ENCODE assay signal across 21 cellular contexts in genomic region chr22:37465721-37466120, GRCh38. TPM values are rescaled to one million over a fixed set of nuclear protein-coding genes. Genes with fewer than 3 reads are reported as not detected.
DNase-seq lines count a peak whose midpoint lies in the region; ATAC-seq and TF ChIP-seq lines count a peak whose summit lies in the region.
"Had no signal": no experiment of that assay in that cellular context is flagged by ENCODE, and none has a peak within 500 bp of the region (broad histone marks: within the 10 kb centered on the region; RNA-seq: fewer than 3 reads in every experiment).

No MANE protein-coding gene starts in this region.

- TF ChIP-seq CTCF in RWPE2 (IDR thresholded peaks at IDR 0.05; ENCODE audit: poor library complexity, severe bottlenecking) (no peak), left ventricle myocardium inferior (IDR thresholded peaks at IDR 0.05; ENCODE audit: borderline replicate concordance) (no peak)

- peak; percentile 37 for ATAC-seq in activated naive CD8-positive, alpha-beta T cell treated with anti-CD3 and anti-CD28 coated beads, Interleukin-2, amount 10 ng/mL, durations not matched to agents 7 days and 5 days (ENCODE audit: low read depth)
- no peak for ATAC-seq in activated naive CD8-positive, alpha-beta T cell treated with anti-CD3 and anti-CD28 coated beads, Interleukin-2, amount 50 U/mL, for 24 hours
- peak; percentile 14; the same call in 1 of the 3 replicates for ATAC-seq in RWPE2 (ENCODE audit: low read depth)
- ATAC-seq: gastrocnemius medialis; psoas muscle; stimulated activated naive CD8-positive, alpha-beta T cell treated with anti-CD3 and anti-CD28 coated beads, Interleukin-15, amount 100 ng/mL, for 72 hours had no signal

- H3K9me3 Mint-ChIP-seq in activated naive CD8-positive, alpha-beta T cell treated with anti-CD3 and anti-CD28 coated beads, Interleukin-2, amount 10 ng/mL, durations not matched to agents 7 days and 5 days = no peaks in the 10 kb centered on the region
- no peaks in the 10 kb centered on the region for H3K9me3 Mint-ChIP-seq in activated naive CD8-positive, alpha-beta T cell treated with anti-CD3 and anti-CD28 coated beads, Interleukin-2, amount 50 U/mL, for 24 hours
- H3K9me3 Mint-ChIP-seq: central memory CD8-positive, alpha-beta T cell; nephron; stimulated activated naive CD8-positive, alpha-beta T cell treated with anti-CD3 and anti-CD28 coated beads, Interleukin-15, amount 100 ng/mL, for 72 hours; type B pancreatic cell had no signal

- H3K36me3 ChIP-seq in RWPE2 (ENCODE audit: low read depth) (no peaks in the 10 kb centered on the region), left ventricle myocardium inferior (no peaks in the 10 kb centered on the region)
- H3K36me3 ChIP-seq: gastrocnemius medialis had no signal

- DNase-seq in activated naive CD8-positive, alpha-beta T cell treated with anti-CD3 and anti-CD28 coated beads, Interleukin-2, amount 10 ng/mL, durations not matched to agents 7 days and 5 days = no peak
- no peak for DNase-seq in activated naive CD8-positive, alpha-beta T cell treated with anti-CD3 and anti-CD28 coated beads, Interleukin-2, amount 50 U/mL, for 24 hours
- DNase-seq in NCI-H187 (lab: John Stamatoyannopoulos, UW) (peak; percentile 31 to 46), RWPE2 (ENCODE audit: low spot score) (no peak), inferior parietal cortex (ENCODE audit: extremely low spot score) (no peak), substantia nigra (lab: John Stamatoyannopoulos, UW) (no peak), left ventricle myocardium inferior (no peak)
- DNase-seq: activated CD4-positive, alpha-beta T cell treated with anti-CD3 and anti-CD28 coated beads for 4 hours; activated CD8-positive, alpha-beta memory T cell treated with anti-CD3 and anti-CD28 coated beads, Interleukin-2, amount 50 U/mL, for 4 hours; activated gamma-delta T cell treated with Interleukin-2 at 50 U/mL for 16 hours; aorta; gastrocnemius medialis; GDM1; NCI-H1436 treated with DMSO at 0.1 percent for 48 hours; psoas muscle; RPMI8226; stimulated activated naive CD8-positive, alpha-beta T cell treated with anti-CD3 and anti-CD28 coated beads, Interleukin-15, amount 100 ng/mL, for 72 hours had no signal

- H3K9me3 ChIP-seq in RWPE2 (ENCODE audit: severe bottlenecking) = no peaks in the 10 kb centered on the region
- no peaks in the 10 kb centered on the region for H3K9me3 ChIP-seq in left ventricle myocardium inferior (replicated peaks)
- H3K9me3 ChIP-seq: gastrocnemius medialis, psoas muscle had no signal

- H3K4me1 Mint-ChIP-seq in activated naive CD8-positive, alpha-beta T cell treated with anti-CD3 and anti-CD28 coated beads, Interleukin-2, amount 10 ng/mL, durations not matched to agents 7 days and 5 days = peaks cover 11% of the 10 kb centered on the region
- H3K4me1 Mint-ChIP-seq in activated naive CD8-positive, alpha-beta T cell treated with anti-CD3 and anti-CD28 coated beads, Interleukin-2, amount 50 U/mL, for 24 hours = peaks cover 6% of the 10 kb centered on the region

- H3K4me1 ChIP-seq in RWPE2 (ENCODE audit: insufficient read depth, poor library complexity, severe bottlenecking) = no peaks in the 10 kb centered on the region
- no peaks in the 10 kb centered on the region for H3K4me1 ChIP-seq in left ventricle myocardium inferior
- H3K4me1 ChIP-seq: gastrocnemius medialis, psoas muscle had no signal

- H3K27me3 ChIP-seq in RWPE2 (ENCODE audit: insufficient read depth, poor library complexity, severe bottlenecking) (no peaks in the 10 kb centered on the region), left ventricle myocardium inferior (ENCODE audit: low read depth) (peaks cover 53% of the 10 kb centered on the region)

- POLR2A ChIA-PET in activated naive CD8-positive, alpha-beta T cell treated with anti-CD3 and anti-CD28 coated beads, Interleukin-2, amount 10 ng/mL, durations not matched to agents 7 days and 5 days (lab: Charles Lee) = no interaction called here

- H3K36me3 Mint-ChIP-seq in activated naive CD8-positive, alpha-beta T cell treated with anti-CD3 and anti-CD28 coated beads, Interleukin-2, amount 10 ng/mL, durations not matched to agents 7 days and 5 days = peaks cover 23% of the 10 kb centered on the region
- H3K36me3 Mint-ChIP-seq in activated naive CD8-positive, alpha-beta T cell treated with anti-CD3 and anti-CD28 coated beads, Interleukin-2, amount 50 U/mL, for 24 hours (ENCODE audit: low read depth) = peaks cover 27% of the 10 kb centered on the region
- H3K36me3 Mint-ChIP-seq: type B pancreatic cell had no signal

- intact Hi-C loops in left ventricle myocardium inferior (cut with micrococcal nuclease) = no loop called here

- no peak overlapping the region for H3K27ac ChIP-seq in RWPE2 (ENCODE audit: poor library complexity, severe bottlenecking)
- H3K27ac ChIP-seq in substantia nigra (ENCODE audit: low read depth, low read length, poor library complexity, severe bottlenecking) = no peak overlapping the region
- no peak overlapping the region for H3K27ac ChIP-seq in left ventricle myocardium inferior (replicated peaks)
- H3K27ac ChIP-seq: gastrocnemius medialis, psoas muscle, skin epidermis had no signal

- no peak overlapping the region for H3K27ac Mint-ChIP-seq in activated naive CD8-positive, alpha-beta T cell treated with anti-CD3 and anti-CD28 coated beads, Interleukin-2, amount 10 ng/mL, durations not matched to agents 7 days and 5 days
- H3K27ac Mint-ChIP-seq in activated naive CD8-positive, alpha-beta T cell treated with anti-CD3 and anti-CD28 coated beads, Interleukin-2, amount 50 U/mL, for 24 hours = no peak overlapping the region
- H3K27ac Mint-ChIP-seq: nephron; stimulated activated naive CD8-positive, alpha-beta T cell treated with anti-CD3 and anti-CD28 coated beads, Interleukin-15, amount 100 ng/mL, for 72 hours; type B pancreatic cell had no signal

- H3K4me3 Mint-ChIP-seq in activated naive CD8-positive, alpha-beta T cell treated with anti-CD3 and anti-CD28 coated beads, Interleukin-2, amount 10 ng/mL, durations not matched to agents 7 days and 5 days = no peak overlapping the region
- no peak overlapping the region for H3K4me3 Mint-ChIP-seq in activated naive CD8-positive, alpha-beta T cell treated with anti-CD3 and anti-CD28 coated beads, Interleukin-2, amount 50 U/mL, for 24 hours
- H3K4me3 Mint-ChIP-seq: central memory CD8-positive, alpha-beta T cell; nephron; stimulated activated naive CD8-positive, alpha-beta T cell treated with anti-CD3 and anti-CD28 coated beads, Interleukin-15, amount 100 ng/mL, for 72 hours; type B pancreatic cell had no signal

- H3K27me3 Mint-ChIP-seq in activated naive CD8-positive, alpha-beta T cell treated with anti-CD3 and anti-CD28 coated beads, Interleukin-2, amount 10 ng/mL, durations not matched to agents 7 days and 5 days = no peaks in the 10 kb centered on the region
- H3K27me3 Mint-ChIP-seq in activated naive CD8-positive, alpha-beta T cell treated with anti-CD3 and anti-CD28 coated beads, Interleukin-2, amount 50 U/mL, for 24 hours = no peaks in the 10 kb centered on the region
- H3K27me3 Mint-ChIP-seq: central memory CD8-positive, alpha-beta T cell; stimulated activated naive CD8-positive, alpha-beta T cell treated with anti-CD3 and anti-CD28 coated beads, Interleukin-15, amount 100 ng/mL, for 72 hours had no signal

- no peak overlapping the region for H3K4me3 ChIP-seq in RWPE2 (ENCODE audit: severe bottlenecking)
- H3K4me3 ChIP-seq in left ventricle myocardium inferior = no peak overlapping the region
- H3K4me3 ChIP-seq: gastrocnemius medialis, psoas muscle, skin epidermis had no signal

RNA-seq across cellular contexts. Expression of gene MFNG, which starts 20.5 kb away (rescaled TPM):
- total RNA-seq in activated naive CD8-positive, alpha-beta T cell treated with anti-CD3 and anti-CD28 coated beads, Interleukin-2, amount 10 ng/mL, durations not matched to agents 7 days and 5 days = 100 to 1,000 TPM; 207 to 211 TPM
- total RNA-seq in left ventricle myocardium inferior = 11.8 TPM

RNA-seq across cellular contexts. Expression of gene ELFN2, which starts 38.4 kb away (rescaled TPM):
- under 1 TPM; 0.26 to 0.47 TPM for total RNA-seq in activated naive CD8-positive, alpha-beta T cell treated with anti-CD3 and anti-CD28 coated beads, Interleukin-2, amount 10 ng/mL, durations not matched to agents 7 days and 5 days
- not detected for total RNA-seq in left ventricle myocardium inferior
- total RNA-seq: psoas muscle had no signal

RNA-seq across cellular contexts. Expression of gene CARD10, which starts 53.5 kb away (rescaled TPM):
- under 1 TPM; 0.30 to 0.31 TPM for total RNA-seq in activated naive CD8-positive, alpha-beta T cell treated with anti-CD3 and anti-CD28 coated beads, Interleukin-2, amount 10 ng/mL, durations not matched to agents 7 days and 5 days
- 9.0 TPM for total RNA-seq in left ventricle myocardium inferior

Comparison
In these comparisons a context has a peak if more than half of its experiments do, and no peak if none do; other contexts are left out.
1. DNase-seq: peak in NCI-H187 (2 of 2); none in activated naive CD8-positive, alpha-beta T cell treated with anti-CD3 and anti-CD28 coated beads, Interleukin-2, amount 10 ng/mL, durations not matched to agents 7 days and 5 days (single experiment), activated naive CD8-positive, alpha-beta T cell treated with anti-CD3 and anti-CD28 coated beads, Interleukin-2, amount 50 U/mL, for 24 hours (single experiment), RWPE2 (single experiment), inferior parietal cortex (single experiment), substantia nigra (0 of 49) and left ventricle myocardium inferior (single experiment).
2. RNA of gene MFNG, which starts 20.5 kb away (total RNA-seq): 207 to 211 TPM in activated naive CD8-positive, alpha-beta T cell treated with anti-CD3 and anti-CD28 coated beads, Interleukin-2, amount 10 ng/mL, durations not matched to agents 7 days and 5 days; 11.8 TPM in left ventricle myocardium inferior (single experiment); every median in the first group is over 10 times any median in the second.